12 cellular contexts compared by ENCODE assay signal in genomic region chr1:180507826-180508724, GRCh38. TPM values are rescaled to one million over a fixed set of nuclear protein-coding genes. Genes with fewer than 3 reads are reported as not detected.
A peak's percentile ranks its signal among the peaks of the same experiment; 100 is the strongest.
DNase-seq lines count a peak whose midpoint lies in the region; FAIRE-seq and TF ChIP-seq lines count a peak whose summit lies in the region.
"Had no signal": no experiment of that assay in that cellular context is flagged by ENCODE, and none has a peak within 500 bp of the region (broad histone marks: within the 10 kb centered on the region; RNA-seq: fewer than 3 reads in every experiment).

No MANE protein-coding gene starts in this region.

- H3K9ac ChIP-seq in kidney (ENCODE audit: low read length in 2 of 2), result no peak overlapping the region

- no peaks in the 10 kb centered on the region for H3K9me3 Mint-ChIP-seq in activated naive CD4-positive, alpha-beta T cell treated with anti-CD3 and anti-CD28 coated beads, Interleukin-2, amount 50 U/mL, for 24 hours
- H3K9me3 Mint-ChIP-seq: activated B cell treated with CpG ODN at 0.5 μM for 24 hours; activated naive CD4-positive, alpha-beta T cell treated with anti-CD3 and anti-CD28 coated beads, Interleukin-2, amount 50 U/mL, for 72 hours had no signal

- 54 to 86% methylated on average over 5 to 15 of the region's 15 CpGs for WGBS in testis, 2 donors

- H3K9me3 ChIP-seq in testis, result no peaks in the 10 kb centered on the region
- no peaks in the 10 kb centered on the region for H3K9me3 ChIP-seq in kidney (ENCODE audit: control insufficient read depth in 1 of 2, low read length in 2 of 2)
- H3K9me3 ChIP-seq: left lung had no signal

- TF ChIP-seq POLR2A in NB4 (IDR thresholded peaks at IDR 0.05; ENCODE audit: extremely low read depth, insufficient read length), result no peak
- TF ChIP-seq POLR2A in testis (IDR thresholded peaks at IDR 0.05), result no peak

- TF ChIP-seq CTCF in NB4 (IDR thresholded peaks at IDR 0.05; ENCODE audit: low read depth, low read length) (no peak), testis (IDR thresholded peaks at IDR 0.05) (no peak), kidney (IDR thresholded peaks at IDR 0.05; ENCODE audit: borderline replicate concordance, extremely low read depth, insufficient read depth) (no peak)

- H3K4me3 Mint-ChIP-seq in activated naive CD4-positive, alpha-beta T cell treated with anti-CD3 and anti-CD28 coated beads, Interleukin-2, amount 50 U/mL, for 24 hours, result no peak overlapping the region
- H3K4me3 Mint-ChIP-seq: activated B cell treated with CpG ODN at 0.5 μM for 24 hours had no signal

- H3K4me1 ChIP-seq in testis (peaks cover 14% of the 10 kb centered on the region), kidney (ENCODE audit: control insufficient read depth in 1 of 2, insufficient read depth in 1 of 2, low read depth in 1 of 2, low read length in 2 of 2) (peaks cover 5% of the 10 kb centered on the region in 2 donors)

- H3K36me3 ChIP-seq in testis (ENCODE audit: low read depth, missing control alignments) (no peaks in the 10 kb centered on the region), kidney (ENCODE audit: control insufficient read depth in 1 of 2, insufficient read depth in 2 of 2, low read length in 2 of 2) (no peaks in the 10 kb centered on the region)
- H3K36me3 ChIP-seq: left lung had no signal

- DNase-seq in activated naive CD4-positive, alpha-beta T cell treated with anti-CD3 and anti-CD28 coated beads, Interleukin-2, amount 50 U/mL, for 16 hours, result no peak
- DNase-seq in NB4 (ENCODE audit: low read depth), result peak; percentile 40
- DNase-seq in dedifferentiated amniotic fluid mesenchymal stem cell (ENCODE audit: extremely low spot score), result peak; percentile 20
- DNase-seq in testis, result no peak
- no peak for DNase-seq in ureter (ENCODE audit: low spot score)
- no peak for DNase-seq in kidney
- DNase-seq in activated T-cell treated with anti-CD3 and anti-CD28 coated beads for 4 hours, result no peak
- DNase-seq: activated B cell treated with CpG ODN at 0.5 μM for 24 hours had no signal

- intact Hi-C loops in testis (cut with DNase I; ENCODE audit: low total_unique reads), result no loop called here
- intact Hi-C loops in kidney (cut with DNase I), result no loop called here

- H3K4me1 Mint-ChIP-seq in activated naive CD4-positive, alpha-beta T cell treated with anti-CD3 and anti-CD28 coated beads, Interleukin-2, amount 50 U/mL, for 24 hours, result peaks cover 17% of the 10 kb centered on the region

- FAIRE-seq in kidney (lab: Jason Lieb, UNC), result no peak

- H3K4me3 ChIP-seq in NB4 (ENCODE audit: low read depth, low read length) (no peak overlapping the region), testis (peak overlapping the region; percentile 9 to 42), kidney (ENCODE audit: low read length in 2 of 2) (no peak overlapping the region)
- H3K4me3 ChIP-seq: left lung had no signal

- H3K27ac ChIP-seq in testis (no peak overlapping the region), kidney (ENCODE audit: low read depth in 2 of 2, low read length in 2 of 2) (no peak overlapping the region)
- H3K27ac ChIP-seq: left lung had no signal

- H3K27me3 Mint-ChIP-seq in activated naive CD4-positive, alpha-beta T cell treated with anti-CD3 and anti-CD28 coated beads, Interleukin-2, amount 50 U/mL, for 24 hours, result peaks cover 2% of the 10 kb centered on the region

- H3K27me3 ChIP-seq in testis, result no peaks in the 10 kb centered on the region
- H3K27me3 ChIP-seq: left lung had no signal

- H3K27ac Mint-ChIP-seq in activated naive CD4-positive, alpha-beta T cell treated with anti-CD3 and anti-CD28 coated beads, Interleukin-2, amount 50 U/mL, for 24 hours, result peak overlapping the region; percentile 9
- H3K27ac Mint-ChIP-seq: activated B cell treated with CpG ODN at 0.5 μM for 24 hours; activated naive CD4-positive, alpha-beta T cell treated with anti-CD3 and anti-CD28 coated beads, Interleukin-2, amount 50 U/mL, for 72 hours; progenitor cell of endocrine pancreas had no signal

- no peaks in the 10 kb centered on the region for H3K36me3 Mint-ChIP-seq in activated naive CD4-positive, alpha-beta T cell treated with anti-CD3 and anti-CD28 coated beads, Interleukin-2, amount 50 U/mL, for 24 hours
- H3K36me3 Mint-ChIP-seq: activated naive CD4-positive, alpha-beta T cell treated with anti-CD3 and anti-CD28 coated beads, Interleukin-2, amount 50 U/mL, for 72 hours had no signal

RNA-seq across cellular contexts. Expression of gene ACBD6, which starts 5.7 kb away (rescaled TPM):
- total RNA-seq in testis, result 100 to 1,000 TPM in 1 of 2 donors, 10 to 100 TPM in 1; 97.2 to 102 TPM
- 61.9 TPM for polyA plus RNA-seq in testis (ENCODE audit: insufficient read depth, low read depth, low replicate concordance)
- total RNA-seq in ureter, result 48.2 TPM
- total RNA-seq in kidney, result 36.4 TPM
- 30.9 TPM for polyA plus RNA-seq in kidney (ENCODE audit: insufficient read depth, low read depth, low replicate concordance)

RNA-seq across cellular contexts. Expression of gene OVAAL, which starts 50.7 kb away (rescaled TPM):
- total RNA-seq in testis (not detected), ureter (not detected), kidney (not detected)
- polyA plus RNA-seq in testis (ENCODE audit: insufficient read depth, low read depth, low replicate concordance) (not detected), kidney (ENCODE audit: insufficient read depth, low read depth, low replicate concordance) (not detected)
- total RNA-seq: activated B cell treated with CpG ODN at 0.5 μM for 24 hours; activated naive CD4-positive, alpha-beta T cell treated with anti-CD3 and anti-CD28 coated beads, Interleukin-2, amount 50 U/mL, for 72 hours; left lung; progenitor cell of endocrine pancreas had no signal

Comparison
In these comparisons a context has a peak if more than half of its experiments do, and no peak if none do; other contexts are left out.
1. DNase-seq: peak in NB4 (single experiment) and dedifferentiated amniotic fluid mesenchymal stem cell (single experiment); none in activated naive CD4-positive, alpha-beta T cell treated with anti-CD3 and anti-CD28 coated beads, Interleukin-2, amount 50 U/mL, for 16 hours (single experiment), testis (single experiment), ureter (single experiment), kidney (single experiment) and activated T-cell treated with anti-CD3 and anti-CD28 coated beads for 4 hours (single experiment).
2. H3K4me3 ChIP-seq: peak in testis (2 of 2); none in NB4 (single experiment) and kidney (0 of 2).